Comparison of ENCODE assay signal across 13 cellular contexts in the genomic region with DNA sequence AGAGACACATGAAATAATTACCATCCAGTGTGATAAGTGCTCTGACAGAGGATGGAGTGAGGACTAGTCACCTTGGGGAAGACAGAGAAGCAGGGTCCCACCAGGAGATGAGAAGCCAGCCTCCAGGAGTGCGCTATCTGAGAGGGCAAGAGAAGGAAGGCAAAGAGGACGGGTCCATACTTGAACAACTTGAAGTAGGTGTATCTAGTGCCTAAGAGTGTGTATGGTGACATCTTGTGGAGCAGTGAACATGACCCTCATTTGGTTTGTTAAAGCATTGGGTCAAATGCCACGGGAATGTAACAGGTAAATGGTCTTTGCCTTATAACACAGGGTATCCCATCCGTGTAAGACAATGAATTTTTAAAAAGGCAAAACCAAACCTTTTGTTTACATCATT. TPM values are rescaled to one million over a fixed set of nuclear protein-coding genes. Genes with fewer than 3 reads are reported as not detected.
A peak's percentile ranks its signal among the peaks of the same experiment; 100 is the strongest.
DNase-seq lines count a peak whose midpoint lies in the region; ATAC-seq, FAIRE-seq and TF ChIP-seq lines count a peak whose summit lies in the region.
"Had no signal": no experiment of that assay in that cellular context is flagged by ENCODE, and none has a peak within 500 bp of the region (broad histone marks: within the 10 kb centered on the region; RNA-seq: fewer than 3 reads in every experiment).

No MANE protein-coding gene starts in this region.

- POLR2A ChIA-PET in activated CD4-positive, alpha-beta T cell treated with anti-CD3 and anti-CD28 coated beads for 36 hours (lab: Charles Lee), result interaction anchor here (0.8 to 2.2 kb wide), 6 partner anchors 9 to 146 kb away, joined by 3 to 5 read pairs (median 4); no protein-coding TSS in a partner anchor

- H3K4me1 Mint-ChIP-seq in activated CD4-positive, alpha-beta T cell treated with anti-CD3 and anti-CD28 coated beads for 36 hours, result peaks cover 31% of the 10 kb centered on the region
- peaks cover 19% of the 10 kb centered on the region for H3K4me1 Mint-ChIP-seq in GM23338
- H3K4me1 Mint-ChIP-seq in activated naive CD8-positive, alpha-beta T cell (ENCODE audit: low read depth), result peaks cover 18% of the 10 kb centered on the region
- H3K4me1 Mint-ChIP-seq in stimulated activated effector memory CD8-positive, alpha-beta T cell treated with anti-CD3 and anti-CD28 coated beads, Interleukin-12 subunit alpha, Interleukin-12 subunit beta, amount 100 ng/mL, for 72 hours, result peaks cover 69% of the 10 kb centered on the region

- peak overlapping the region; percentile 100 for H3K27ac Mint-ChIP-seq in activated CD4-positive, alpha-beta T cell treated with anti-CD3 and anti-CD28 coated beads for 36 hours
- H3K27ac Mint-ChIP-seq in GM23338, result no peak overlapping the region
- H3K27ac Mint-ChIP-seq in activated naive CD8-positive, alpha-beta T cell, result peak overlapping the region; percentile 98
- peak overlapping the region; percentile 98 for H3K27ac Mint-ChIP-seq in stimulated activated effector memory CD8-positive, alpha-beta T cell treated with anti-CD3 and anti-CD28 coated beads, Interleukin-12 subunit alpha, Interleukin-12 subunit beta, amount 100 ng/mL, for 72 hours

- H3K4me2 ChIP-seq in GM23338 (no peak overlapping the region), GM23248 (ENCODE audit: unreplicated experiment) (no peak overlapping the region)
- H3K4me2 ChIP-seq: PC-9 had no signal

- H3K79me2 ChIP-seq in GM23338 (replicated peaks; ENCODE audit: insufficient read depth), result no peaks in the 10 kb centered on the region
- H3K79me2 ChIP-seq in GM23248 (ENCODE audit: insufficient read depth), result peaks cover 50% of the 10 kb centered on the region

- no peak for FAIRE-seq in H54 (lab: Jason Lieb, UNC)
- FAIRE-seq: endometrium had no signal

- H4K20me1 ChIP-seq in GM23338 (replicated peaks; ENCODE audit: insufficient read depth) (no peaks in the 10 kb centered on the region), GM23248 (ENCODE audit: insufficient read depth) (no peaks in the 10 kb centered on the region)

- ATAC-seq in activated CD4-positive, alpha-beta T cell treated with anti-CD3 and anti-CD28 coated beads for 36 hours, result peak; percentile 10
- ATAC-seq in GM23338 (0 out of 3 replicates have a peak, but pooled peaks have one; percentile 27), HG02840 (IDR thresholded peaks at IDR 0.05; ENCODE audit: low FRiP score, unreplicated experiment) (no peak)
- no peak for ATAC-seq in stimulated activated effector memory CD8-positive, alpha-beta T cell treated with anti-CD3 and anti-CD28 coated beads, Interleukin-12 subunit alpha, Interleukin-12 subunit beta, amount 100 ng/mL, for 72 hours

- H3K4me3 ChIP-seq in GM23338, result no peak overlapping the region
- H3K4me3 ChIP-seq in GM23248, result no peak overlapping the region
- H3K4me3 ChIP-seq: PC-9, thyroid gland had no signal

- intact Hi-C loops in activated CD4-positive, alpha-beta T cell treated with anti-CD3 and anti-CD28 coated beads for 36 hours (cut with DNase I, micrococcal nuclease), result no loop called here

- no peaks in the 10 kb centered on the region for H3K9me3 ChIP-seq in GM23248 (ENCODE audit: low read depth)
- H3K9me3 ChIP-seq: thyroid gland had no signal

- H3K27ac ChIP-seq in GM23338 (ENCODE audit: low read depth), result no peak overlapping the region
- H3K27ac ChIP-seq in GM23248, result no peak overlapping the region
- H3K27ac ChIP-seq: PC-9, thyroid gland had no signal

- H3K27me3 ChIP-seq in GM23338 (ENCODE audit: insufficient read depth) (peaks cover 12% of the 10 kb centered on the region), GM23248 (replicated peaks; ENCODE audit: insufficient read depth) (no peaks in the 10 kb centered on the region)
- H3K27me3 ChIP-seq: thyroid gland had no signal

- no peak for TF ChIP-seq POLR2A in H54 (IDR thresholded peaks at IDR 0.05; ENCODE audit: low read depth, low read length)

- no peak overlapping the region for H2AFZ ChIP-seq in GM23338
- no peak overlapping the region for H2AFZ ChIP-seq in GM23248
- H2AFZ ChIP-seq: PC-9 had no signal

- H3K36me3 Mint-ChIP-seq in activated CD4-positive, alpha-beta T cell treated with anti-CD3 and anti-CD28 coated beads for 36 hours (ENCODE audit: low read depth), result peaks cover 95% of the 10 kb centered on the region
- no peaks in the 10 kb centered on the region; the same call in 2 of the 3 replicates for H3K36me3 Mint-ChIP-seq in GM23338 (ENCODE audit: low read depth)
- peaks cover 83% of the 10 kb centered on the region for H3K36me3 Mint-ChIP-seq in activated naive CD8-positive, alpha-beta T cell
- peaks cover 100% of the 10 kb centered on the region for H3K36me3 Mint-ChIP-seq in stimulated activated effector memory CD8-positive, alpha-beta T cell treated with anti-CD3 and anti-CD28 coated beads, Interleukin-12 subunit alpha, Interleukin-12 subunit beta, amount 100 ng/mL, for 72 hours

- no peak overlapping the region for H3K9ac ChIP-seq in GM23248

- H3F3A ChIP-seq in GM23338 (replicated peaks; ENCODE audit: low read depth) (no peaks in the 10 kb centered on the region), GM23248 (ENCODE audit: insufficient read depth) (peaks cover under 1% of the 10 kb centered on the region; the same call in 1 of the 2 replicates)

- H3K27me3 Mint-ChIP-seq in activated CD4-positive, alpha-beta T cell treated with anti-CD3 and anti-CD28 coated beads for 36 hours, result no peaks in the 10 kb centered on the region
- peaks cover 11% of the 10 kb centered on the region for H3K27me3 Mint-ChIP-seq in GM23338 (ENCODE audit: insufficient read depth, low read depth, poor library complexity)
- no peaks in the 10 kb centered on the region for H3K27me3 Mint-ChIP-seq in activated naive CD8-positive, alpha-beta T cell
- H3K27me3 Mint-ChIP-seq: brain had no signal

- DNase-seq in activated CD4-positive, alpha-beta T cell treated with anti-CD3 and anti-CD28 coated beads for 36 hours, result no peak
- DNase-seq in activated CD4-positive, alpha-beta T cell treated with anti-CD3 and anti-CD28 coated beads for 4 hours, result no peak
- DNase-seq in GM23338 (ENCODE audit: low spot score), result no peak
- DNase-seq in stimulated activated effector memory CD8-positive, alpha-beta T cell treated with anti-CD3 and anti-CD28 coated beads, Interleukin-12 subunit alpha, Interleukin-12 subunit beta, amount 100 ng/mL, for 72 hours (ENCODE audit: low spot score in 2 of 2), result no peak
- DNase-seq in H54 (ENCODE audit: insufficient read length, low spot score), result no peak
- no peak for DNase-seq in GM23248
- DNase-seq: NCI-H2171 treated with DMSO at 0.1 percent for 48 hours, PC-9 had no signal

- 96 to 97% methylated on average over 4 of the region's 4 CpGs for whole genome bisulfite sequencing in GM23248 (ENCODE audit: low coverage in 1 of 2, low lambda C conversion rate in 2 of 2, missing lambda C conversion rate in 2 of 2), 2 experiments

- no peaks in the 10 kb centered on the region for H3K9me3 Mint-ChIP-seq in activated CD4-positive, alpha-beta T cell treated with anti-CD3 and anti-CD28 coated beads for 36 hours (ENCODE audit: low read depth)
- no peaks in the 10 kb centered on the region for H3K9me3 Mint-ChIP-seq in GM23338
- H3K9me3 Mint-ChIP-seq in activated naive CD8-positive, alpha-beta T cell (ENCODE audit: low read depth), result no peaks in the 10 kb centered on the region
- no peaks in the 10 kb centered on the region for H3K9me3 Mint-ChIP-seq in stimulated activated effector memory CD8-positive, alpha-beta T cell treated with anti-CD3 and anti-CD28 coated beads, Interleukin-12 subunit alpha, Interleukin-12 subunit beta, amount 100 ng/mL, for 72 hours
- H3K9me3 Mint-ChIP-seq: brain had no signal

- in situ Hi-C loops in GM23248 (cut with MboI), result no loop called here

- peak overlapping the region; percentile 93 for H3K4me3 Mint-ChIP-seq in activated CD4-positive, alpha-beta T cell treated with anti-CD3 and anti-CD28 coated beads for 36 hours
- no peak overlapping the region for H3K4me3 Mint-ChIP-seq in GM23338
- H3K4me3 Mint-ChIP-seq in activated naive CD8-positive, alpha-beta T cell, result peak overlapping the region; percentile 95
- H3K4me3 Mint-ChIP-seq in stimulated activated effector memory CD8-positive, alpha-beta T cell treated with anti-CD3 and anti-CD28 coated beads, Interleukin-12 subunit alpha, Interleukin-12 subunit beta, amount 100 ng/mL, for 72 hours, result peak overlapping the region; percentile 83

- peak in 1 of 2 experiments; percentile 40; a peak in 2 of 4 replicates for TF ChIP-seq CTCF in GM23338 (conservative IDR thresholded peaks at IDR 0.05; ENCODE audit: low read depth in 2 of 2)

- H3K36me3 ChIP-seq in GM23338 (ENCODE audit: insufficient read depth) (no peaks in the 10 kb centered on the region), GM23248 (ENCODE audit: low read depth) (peaks cover 3% of the 10 kb centered on the region)
- H3K36me3 ChIP-seq: thyroid gland had no signal

- CTCF ChIA-PET in activated CD4-positive, alpha-beta T cell treated with anti-CD3 and anti-CD28 coated beads for 36 hours (lab: Charles Lee), result interaction anchor here (0.7 to 3.2 kb wide), 3 partner anchors 61 to 145 kb away, joined by 4 to 14 read pairs (median 9); no protein-coding TSS in a partner anchor

- no peaks in the 10 kb centered on the region for H3K9me2 ChIP-seq in GM23338 (ENCODE audit: insufficient read depth)
- H3K9me2 ChIP-seq in GM23248 (ENCODE audit: insufficient read depth), result no peaks in the 10 kb centered on the region

- peaks cover 9% of the 10 kb centered on the region; the same call in 1 of the 2 replicates for H3K4me1 ChIP-seq in GM23338 (ENCODE audit: insufficient read depth)
- H3K4me1 ChIP-seq in GM23248 (ENCODE audit: insufficient read depth), result peaks cover 13% of the 10 kb centered on the region; the same call in 1 of the 2 replicates

TF ChIP-seq in GM23338, 12 proteins besides CTCF, POLR2A, EP300 and RAD21 (continues in another document):
- TF ChIP-seq EZH2phosphoT487 (IDR thresholded peaks at IDR 0.05; ENCODE audit: unreplicated experiment) (no peak), ZNF114 (CRISPR knock-in tag; IDR thresholded peaks at IDR 0.05) (no peak), POLR2AphosphoS5 (IDR thresholded peaks at IDR 0.05; ENCODE audit: low read depth) (no peak), EZH2 (IDR thresholded peaks at IDR 0.05; ENCODE audit: low read depth, unreplicated experiment) (no peak)
- TF ChIP-seq, protein P1, sequence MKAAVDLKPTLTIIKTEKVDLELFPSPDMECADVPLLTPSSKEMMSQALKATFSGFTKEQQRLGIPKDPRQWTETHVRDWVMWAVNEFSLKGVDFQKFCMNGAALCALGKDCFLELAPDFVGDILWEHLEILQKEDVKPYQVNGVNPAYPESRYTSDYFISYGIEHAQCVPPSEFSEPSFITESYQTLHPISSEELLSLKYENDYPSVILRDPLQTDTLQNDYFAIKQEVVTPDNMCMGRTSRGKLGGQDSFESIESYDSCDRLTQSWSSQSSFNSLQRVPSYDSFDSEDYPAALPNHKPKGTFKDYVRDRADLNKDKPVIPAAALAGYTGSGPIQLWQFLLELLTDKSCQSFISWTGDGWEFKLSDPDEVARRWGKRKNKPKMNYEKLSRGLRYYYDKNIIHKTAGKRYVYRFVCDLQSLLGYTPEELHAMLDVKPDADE (IDR thresholded peaks at IDR 0.05), result no peak

RNA-seq across cellular contexts. Expression of a gene that starts 39.8 kb away (rescaled TPM):
- 10 to 100 TPM; 78.4 to 84.5 TPM for total RNA-seq in activated CD4-positive, alpha-beta T cell treated with anti-CD3 and anti-CD28 coated beads for 36 hours
- total RNA-seq in GM23338 (2014; rRNA removed; shearing (Covaris generic)), result 40.7 and 50.5 TPM in 2 replicates
- 120 and 132 TPM in 2 replicates for polyA plus RNA-seq in GM23338 (2016; fragmentation: Nextera tagmentation; extraction: Ambion mirVana)
- total RNA-seq in GM23248 (2014; rRNA removed; shearing (Covaris generic)), result 24.4 and 26.1 TPM in 2 replicates
- 50.5 and 50.7 TPM in 2 replicates for polyA plus RNA-seq in GM23248 (2016; fragmentation: Nextera tagmentation; extraction: Ambion mirVana)

Comparison
In these comparisons a context has a peak if more than half of its experiments do, and no peak if none do; other contexts are left out.
1. ATAC-seq: peak in activated CD4-positive, alpha-beta T cell treated with anti-CD3 and anti-CD28 coated beads for 36 hours (single experiment) and GM23338 (single experiment); none in stimulated activated effector memory CD8-positive, alpha-beta T cell treated with anti-CD3 and anti-CD28 coated beads, Interleukin-12 subunit alpha, Interleukin-12 subunit beta, amount 100 ng/mL, for 72 hours (single experiment) and HG02840 (single experiment).